In genomic region chr3:64306745-64307144, GRCh38 we compare ENCODE assay signal across 22 cellular contexts.
DNase-seq lines count a peak whose midpoint lies in the region; ATAC-seq, FAIRE-seq and TF ChIP-seq lines count a peak whose summit lies in the region.
"Had no signal": no experiment of that assay in that cellular context is flagged by ENCODE, and none has a peak within 500 bp of the region (broad histone marks: within the 10 kb centered on the region; RNA-seq: fewer than 3 reads in every experiment).

No MANE protein-coding gene starts in this region.

- DNase-seq in right cardiac atrium (peak in 2 of 3 donors; percentile 29 to 48), Right ventricle myocardium inferior (ENCODE audit: missing footprints) (no peak), GM12878 (ENCODE audit: low read depth, low spot score) (no peak), left lobe of liver (ENCODE audit: low spot score) (peak; percentile 52)
- DNase-seq in stimulated activated naive CD8-positive, alpha-beta T cell treated with anti-CD3 and anti-CD28 coated beads, Interleukin-15, amount 100 ng/mL, for 72 hours: no peak
- DNase-seq: Caco-2; CD4-positive, alpha-beta T cell; DMS153; GDM1; IMR-90; NCI-H1417 treated with DMSO at 0.1 percent for 48 hours; NCI-H187 treated with DMSO at 0.1 percent for 48 hours; NCI-H226; NCI-H524; PC-3; SJCRH30 had no signal

- H3K4me2 ChIP-seq in GM12878 (ENCODE audit: control insufficient read depth, insufficient read depth): no peak overlapping the region

- TF ChIP-seq POLR2A in GM12878 (IDR thresholded peaks at IDR 0.05; ENCODE audit: low read depth, low read length): no peak

- CTCF ChIA-PET in GM12878 (lab: Yijun Ruan, JAX): interaction anchor here (0.8 to 1.3 kb wide), 8 partner anchors 10 to 93 kb away, joined by 3 to 4 read pairs (median 3); no protein-coding TSS in a partner anchor

- H2AFZ ChIP-seq in GM12878 (ENCODE audit: control insufficient read depth, low read depth, low read length): no peak overlapping the region

- POLR2A ChIA-PET in GM12878 (lab: Charles Lee): no interaction called here

- no peak for TF ChIP-seq EP300 in GM12878 (IDR thresholded peaks at IDR 0.05; ENCODE audit: borderline replicate concordance in 1 of 2, control insufficient read depth in 1 of 2, low read depth in 2 of 2, low read length in 2 of 2)

- H4K20me1 ChIP-seq in GM12878 (ENCODE audit: control insufficient read depth, insufficient read depth): no peaks in the 10 kb centered on the region

- TF ChIP-seq RAD21 in GM12878 (IDR thresholded peaks at IDR 0.05; ENCODE audit: insufficient read depth, low read depth, low read length): no peak

- RAD21 ChIA-PET in GM12878 (lab: Charles Lee; ENCODE audit: unreplicated experiment): interaction anchor here (0.7 to 1.8 kb wide), 7 partner anchors 11 to 186 kb away, joined by 3 to 6 read pairs (median 4); no protein-coding TSS in a partner anchor

- BruUV-seq in GM12878 (replicated peaks; lab: Mats Ljungman, UMichigan): no TSS peak

- no peaks in the 10 kb centered on the region for H3K9me3 Mint-ChIP-seq in stimulated activated naive CD8-positive, alpha-beta T cell treated with anti-CD3 and anti-CD28 coated beads, Interleukin-15, amount 100 ng/mL, for 72 hours

- no peak for ATAC-seq in right cardiac atrium
- ATAC-seq in Right ventricle myocardium inferior: no peak
- peak; percentile 21; the same call in 1 of the 3 replicates for ATAC-seq in GM12878
- ATAC-seq in left lobe of liver: peak; percentile 95
- no peak for ATAC-seq in HG03097 (IDR thresholded peaks at IDR 0.05; ENCODE audit: low FRiP score, unreplicated experiment)
- no peak for ATAC-seq in stimulated activated naive CD8-positive, alpha-beta T cell treated with anti-CD3 and anti-CD28 coated beads, Interleukin-15, amount 100 ng/mL, for 72 hours
- ATAC-seq in GM21576 (IDR thresholded peaks at IDR 0.05; ENCODE audit: unreplicated experiment): no peak
- no peak for ATAC-seq in HG03159 (IDR thresholded peaks at IDR 0.05; ENCODE audit: unreplicated experiment)
- ATAC-seq: PC-3 had no signal

- H3K4me1 ChIP-seq in right cardiac atrium (ENCODE audit: control insufficient read depth, insufficient read depth, low read length) (no peaks in the 10 kb centered on the region), GM12878 (ENCODE audit: control insufficient read depth, insufficient read depth, low read length) (no peaks in the 10 kb centered on the region)
- H3K4me1 ChIP-seq: Caco-2, SJCRH30 had no signal

- H3K9me3 ChIP-seq in right cardiac atrium (ENCODE audit: control insufficient read depth, low read length) (no peaks in the 10 kb centered on the region), GM12878 (replicated peaks; ENCODE audit: control insufficient read depth, insufficient read depth, low read length) (no peaks in the 10 kb centered on the region)
- H3K9me3 ChIP-seq: Caco-2, SJCRH30 had no signal

- FAIRE-seq in GM12878 (lab: Jason Lieb, UNC): no peak
- FAIRE-seq: GM18507 had no signal

- SMC1A ChIA-PET in GM12878 (lab: Charles Lee; ENCODE audit: uncharacterized antibody, unreplicated experiment): interaction anchor here (0.6 to 4.0 kb wide), 19 partner anchors 9 to 157 kb away, joined by 3 to 29 read pairs (median 4); partner anchors contain the start of gene PRICKLE2

- H3K4me3 Mint-ChIP-seq in stimulated activated naive CD8-positive, alpha-beta T cell treated with anti-CD3 and anti-CD28 coated beads, Interleukin-15, amount 100 ng/mL, for 72 hours: no peak overlapping the region
- H3K4me3 Mint-ChIP-seq: CD4-positive, alpha-beta T cell had no signal

- 67% methylated on average over 2 of the region's 2 CpGs for WGBS in right cardiac atrium
- 28% methylated on average over 2 of the region's 2 CpGs for WGBS in GM12878 (ENCODE audit: insufficient coverage, insufficient replicate concordance, low lambda C conversion rate, missing lambda C conversion rate)

- H3K27me3 ChIP-seq in right cardiac atrium (ENCODE audit: control insufficient read depth, insufficient read depth) (no peaks in the 10 kb centered on the region), GM12878 (replicated peaks in 1 of 2; ENCODE audit: control insufficient read depth in 2 of 2, insufficient read depth in 2 of 2, low read length in 1 of 2) (no peaks in the 10 kb centered on the region)
- H3K27me3 ChIP-seq: SJCRH30 had no signal

- H3K4me3 ChIP-seq in right cardiac atrium (ENCODE audit: low read length): no peak overlapping the region
- H3K4me3 ChIP-seq in GM12878: no peak overlapping the region
- H3K4me3 ChIP-seq: SJCRH30 had no signal

- in situ Hi-C loops in GM12878 (cut with MboI): no loop called here

- H3K27ac Mint-ChIP-seq in stimulated activated naive CD8-positive, alpha-beta T cell treated with anti-CD3 and anti-CD28 coated beads, Interleukin-15, amount 100 ng/mL, for 72 hours: no peak overlapping the region
- H3K27ac Mint-ChIP-seq: CD4-positive, alpha-beta T cell had no signal

- no peaks in the 10 kb centered on the region for H3K79me2 ChIP-seq in GM12878 (ENCODE audit: control insufficient read depth, insufficient read depth, low read length)

- H3K36me3 ChIP-seq in GM12878 (ENCODE audit: control insufficient read depth in 2 of 2, insufficient read depth in 2 of 2, low read length in 1 of 2): no peaks in the 10 kb centered on the region
- H3K36me3 ChIP-seq: SJCRH30 had no signal

- no peaks in the 10 kb centered on the region for H3K27me3 Mint-ChIP-seq in stimulated activated naive CD8-positive, alpha-beta T cell treated with anti-CD3 and anti-CD28 coated beads, Interleukin-15, amount 100 ng/mL, for 72 hours

- H3K27ac ChIP-seq in right cardiac atrium (ENCODE audit: low read length): no peak overlapping the region
- H3K27ac ChIP-seq in GM12878 (ENCODE audit: control insufficient read depth, insufficient read depth): no peak overlapping the region
- H3K27ac ChIP-seq: 22Rv1, HL-60, SJCRH30 had no signal

- H3K9ac ChIP-seq in GM12878 (ENCODE audit: control insufficient read depth, insufficient read depth, low read length): no peak overlapping the region

- no peak for TF ChIP-seq CTCF in GM12878 (IDR thresholded peaks at IDR 0.05 in 2 of 3, conservative IDR thresholded peaks at IDR 0.05 in 1 of 3; ENCODE audit: control insufficient read depth in 2 of 3, extremely low read depth in 1 of 3, insufficient read depth in 1 of 3, low read depth in 3 of 3, low read length in 3 of 3)

- H3K4me1 Mint-ChIP-seq in stimulated activated naive CD8-positive, alpha-beta T cell treated with anti-CD3 and anti-CD28 coated beads, Interleukin-15, amount 100 ng/mL, for 72 hours: no peaks in the 10 kb centered on the region

- intact Hi-C loops in right cardiac atrium (cut with DNase I) (no loop called here), Right ventricle myocardium inferior (cut with DNase I) (no loop called here), GM12878 (cut with micrococcal nuclease; ENCODE audit: unreplicated experiment) (no loop called here)

TF ChIP-seq in GM12878, 131 proteins besides CTCF, POLR2A, EP300 and RAD21:
- TF ChIP-seq ZNF687 (IDR thresholded peaks at IDR 0.05) (peak; percentile 31; the same call in 1 of the 2 replicates), IKZF1 (conservative IDR thresholded peaks at IDR 0.05) (no peak; the same call in 1 of the 2 replicates), DPF2 (IDR thresholded peaks at IDR 0.05) (peak; percentile 56; the same call in 1 of the 2 replicates), ATF7 (IDR thresholded peaks at IDR 0.05; ENCODE audit: low read depth) (0 out of 2 replicates have a peak, but pooled peaks have one; percentile 21), BHLHE40 (IDR thresholded peaks at IDR 0.05; ENCODE audit: borderline replicate concordance in 1 of 2, low read depth in 2 of 2, low read length in 1 of 2) (peak; percentile 28 to 66; a peak in 3 of 4 replicates)

Comparison
In these comparisons a context has a peak if more than half of its experiments do, and no peak if none do; other contexts are left out.
1. DNase-seq: peak in right cardiac atrium (2 of 3) and left lobe of liver (single experiment); none in Right ventricle myocardium inferior (single experiment), GM12878 (single experiment) and stimulated activated naive CD8-positive, alpha-beta T cell treated with anti-CD3 and anti-CD28 coated beads, Interleukin-15, amount 100 ng/mL, for 72 hours (0 of 2).
2. ATAC-seq: peak in GM12878 (single experiment) and left lobe of liver (single experiment); none in right cardiac atrium (0 of 2), Right ventricle myocardium inferior (single experiment), HG03097 (single experiment), stimulated activated naive CD8-positive, alpha-beta T cell treated with anti-CD3 and anti-CD28 coated beads, Interleukin-15, amount 100 ng/mL, for 72 hours (single experiment), GM21576 (single experiment) and HG03159 (single experiment).